ENCODE assay signal across 1 cellular context in genomic region chrX:48521353-48522243, GRCh38.
TF ChIP-seq lines count a peak whose summit lies in the region.

EBP (plus strand) TSS chrX:48521808; CDS start chrX:48523772, 1,964 bp downstream.

TF ChIP-seq in H1, 55 proteins besides CTCF, POLR2A, EP300 and RAD21 (continued from another document):
- TF ChIP-seq CHD7 (IDR thresholded peaks at IDR 0.05; ENCODE audit: insufficient replicate concordance, low read length) (no peak), POLR2AphosphoS5 (IDR thresholded peaks at IDR 0.05; ENCODE audit: low read depth, low read length) (peak; percentile 42; the same call in 1 of the 2 replicates), POU5F1 (IDR thresholded peaks at IDR 0.05; ENCODE audit: low read depth, low read length) (no peak), EGR1 (IDR thresholded peaks at IDR 0.05; ENCODE audit: borderline replicate concordance, low read depth, low read length) (0 out of 2 replicates have a peak, but pooled peaks have one; percentile 24), TCF12 (IDR thresholded peaks at IDR 0.05; ENCODE audit: low read depth, low read length) (no peak), YY1 (IDR thresholded peaks at IDR 0.05; ENCODE audit: low read depth, low read length) (peak; percentile 81), TBP (IDR thresholded peaks at IDR 0.05; ENCODE audit: low read depth, low read length) (peak; percentile 27; the same call in 1 of the 2 replicates), TAF7 (optimal IDR thresholded peaks at IDR 0.05; ENCODE audit: borderline replicate concordance, low read depth, low read length) (peak; percentile 52), MAFK (IDR thresholded peaks at IDR 0.05; ENCODE audit: low read depth, low read length) (no peak), NRF1 (IDR thresholded peaks at IDR 0.05; ENCODE audit: low read depth, low read length) (peak; percentile 31; the same call in 1 of the 2 replicates), USF2 (IDR thresholded peaks at IDR 0.05; ENCODE audit: low read length) (peak; percentile 65; the same call in 1 of the 2 replicates), CREB1 (IDR thresholded peaks at IDR 0.05) (no peak), E2F6 (IDR thresholded peaks at IDR 0.05) (no peak)
